Comparison of ENCODE assay signal across 1 cellular context in the genomic region with DNA sequence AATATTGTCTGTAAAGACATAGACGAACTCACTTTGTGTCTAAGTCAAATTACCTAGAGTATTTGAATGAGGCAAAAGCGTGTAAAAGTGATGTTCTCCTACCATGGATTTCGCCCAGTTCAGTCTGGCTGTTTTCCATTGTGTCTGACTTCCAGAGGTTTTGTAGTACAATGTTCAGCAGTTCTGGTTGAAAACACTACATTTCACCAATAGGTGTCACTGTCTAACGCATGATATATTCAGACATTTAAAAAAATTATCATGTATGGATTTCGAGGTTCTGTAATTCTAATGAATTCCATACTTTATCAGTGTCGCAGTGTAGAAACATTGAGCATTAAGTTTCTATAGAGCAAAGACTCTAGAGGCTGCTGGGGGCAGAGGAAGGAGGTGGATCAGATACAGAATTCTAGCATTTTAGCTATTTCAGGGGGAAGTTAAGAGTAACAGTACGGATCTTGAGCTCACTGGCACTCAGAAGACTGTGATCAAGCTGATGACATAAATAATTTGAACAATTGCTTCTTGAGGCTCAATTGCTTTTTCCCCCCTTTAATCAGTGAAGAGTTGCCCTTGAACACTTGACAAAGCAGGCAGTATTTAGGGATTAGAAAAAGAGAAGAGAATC.
TF ChIP-seq lines count a peak whose summit lies in the region.

No MANE protein-coding gene starts in this region.

TF ChIP-seq in HEK293, 187 proteins besides CTCF, POLR2A, EP300 and RAD21 (continued from another document):
- TF ChIP-seq PRDM1 (tag by site-specific recombination; IDR thresholded peaks at IDR 0.05) (0 out of 2 replicates have a peak, but pooled peaks have one; percentile 11), ZNF558 (tag by site-specific recombination; IDR thresholded peaks at IDR 0.05) (no peak)
